8 cellular contexts compared by ENCODE assay signal in genomic region chr1:149175812-149176211, GRCh38.
DNase-seq lines count a peak whose midpoint lies in the region; ATAC-seq and TF ChIP-seq lines count a peak whose summit lies in the region.
"Not testable (repeated sequence)": the region's sequence is repeated elsewhere in the genome, so short reads cannot be mapped to it uniquely, and the experiment has no call there.

No MANE protein-coding gene starts in this region.

- CTCF ChIA-PET in Caco-2 (lab: Charles Lee); activated CD4-positive, alpha-beta memory T cell treated with anti-CD3 and anti-CD28 coated beads, Interleukin-2, amount 10 ng/mL, durations not matched to agents 7 days and 5 days (lab: Charles Lee); MCF 10A (lab: Yijun Ruan, JAX): not testable (repeated sequence)

- ATAC-seq in upper lobe of left lung (ENCODE audit: low FRiP score in 2 of 2), result not testable (repeated sequence)

- POLR2A ChIA-PET in Caco-2 (lab: Charles Lee); activated CD4-positive, alpha-beta memory T cell treated with anti-CD3 and anti-CD28 coated beads, Interleukin-2, amount 10 ng/mL, durations not matched to agents 7 days and 5 days (lab: Charles Lee); MCF 10A (lab: Yijun Ruan, JAX): not testable (repeated sequence)

- not testable (repeated sequence) for H3K27ac Mint-ChIP-seq in Caco-2 (ENCODE audit: unreplicated experiment); MCF 10A (ENCODE audit: low read depth, unreplicated experiment)
- H3K27ac Mint-ChIP-seq in activated CD4-positive, alpha-beta memory T cell treated with anti-CD3 and anti-CD28 coated beads, Interleukin-2, amount 10 ng/mL, durations not matched to agents 7 days and 5 days, result peak overlapping the region; percentile 44

- DNase-seq in Caco-2 (peak; percentile 9 to 29), upper lobe of left lung (peak in 1 of 2 donors; percentile 21)
- not testable (repeated sequence) for DNase-seq in NB4 (ENCODE audit: low read depth); MCF 10A (ENCODE audit: unreplicated experiment); cardiac muscle cell (ENCODE audit: low read depth in 1 of 2, low spot score in 1 of 2); retinal pigment epithelial cell (ENCODE audit: low read depth)
- peak; percentile 23 for DNase-seq in activated CD4-positive, alpha-beta memory T cell treated with anti-CD3 and anti-CD28 coated beads, Interleukin-2, amount 10 ng/mL, durations not matched to agents 7 days and 5 days

- not testable (repeated sequence) for H3K27me3 ChIP-seq in Caco-2 (replicated peaks; ENCODE audit: control insufficient read depth, insufficient read depth, low read length); cardiac muscle cell; mononuclear cell (ENCODE audit: insufficient read depth, low read length); upper lobe of left lung

- not testable (repeated sequence) for TF ChIP-seq CTCF in Caco-2 (IDR thresholded peaks at IDR 0.05; ENCODE audit: insufficient read depth in 1 of 2, low read depth in 1 of 2, low read length in 1 of 2, severe bottlenecking in 1 of 2, unreplicated experiment in 1 of 2); NB4 (IDR thresholded peaks at IDR 0.05; ENCODE audit: low read depth, low read length); MCF 10A (IDR thresholded peaks at IDR 0.05; ENCODE audit: unreplicated experiment); cardiac muscle cell (IDR thresholded peaks at IDR 0.05; ENCODE audit: low read depth, low read length); retinal pigment epithelial cell (conservative IDR thresholded peaks at IDR 0.05; ENCODE audit: low read depth, low read length); upper lobe of left lung (IDR thresholded peaks at IDR 0.05)

- H3K36me3 Mint-ChIP-seq in Caco-2 (ENCODE audit: insufficient read depth, unreplicated experiment); activated CD4-positive, alpha-beta memory T cell treated with anti-CD3 and anti-CD28 coated beads, Interleukin-2, amount 10 ng/mL, durations not matched to agents 7 days and 5 days (ENCODE audit: low read depth); MCF 10A (ENCODE audit: insufficient read depth, unreplicated experiment): not testable (repeated sequence)

- not testable (repeated sequence) for BruUV-seq in Caco-2 (replicated peaks; lab: Mats Ljungman, UMichigan); MCF 10A (replicated peaks; lab: Mats Ljungman, UMichigan)

- not testable (repeated sequence) for H3K4me1 Mint-ChIP-seq in Caco-2 (ENCODE audit: low read depth, unreplicated experiment); activated CD4-positive, alpha-beta memory T cell treated with anti-CD3 and anti-CD28 coated beads, Interleukin-2, amount 10 ng/mL, durations not matched to agents 7 days and 5 days; MCF 10A (ENCODE audit: insufficient read depth, unreplicated experiment)

- not testable (repeated sequence) for H3K9me3 ChIP-seq in Caco-2; cardiac muscle cell (ENCODE audit: low read depth); mononuclear cell (ENCODE audit: low read depth, low read length); upper lobe of left lung

- WGBS in upper lobe of left lung, 2 donors, result 0% methylated on average over 4 to 6 of the region's 21 CpGs

- H3K9me3 Mint-ChIP-seq in Caco-2 (ENCODE audit: unreplicated experiment); activated CD4-positive, alpha-beta memory T cell treated with anti-CD3 and anti-CD28 coated beads, Interleukin-2, amount 10 ng/mL, durations not matched to agents 7 days and 5 days; MCF 10A (ENCODE audit: unreplicated experiment): not testable (repeated sequence)

- TF ChIP-seq POLR2A in NB4 (IDR thresholded peaks at IDR 0.05; ENCODE audit: extremely low read depth, insufficient read length), result not testable (repeated sequence)
- peak in 1 of 4 donors; percentile 17 for TF ChIP-seq POLR2A in upper lobe of left lung (IDR thresholded peaks at IDR 0.05)

- H3K4me3 ChIP-seq in Caco-2 (ENCODE audit: low read depth, low read length) (peak overlapping the region; percentile 22), NB4 (ENCODE audit: low read depth, low read length) (peak overlapping the region; percentile 44), cardiac muscle cell (peak overlapping the region; percentile 56), mononuclear cell (ENCODE audit: low read length) (peak overlapping the region; percentile 32), retinal pigment epithelial cell (ENCODE audit: low read length) (peak overlapping the region; percentile 45), upper lobe of left lung (peak overlapping the region in 3 of 4 donors; percentile 42 to 53 (median 50))

- intact Hi-C loops in Caco-2 (cut with micrococcal nuclease; ENCODE audit: unreplicated experiment); MCF 10A (cut with micrococcal nuclease): not testable (repeated sequence)

- not testable (repeated sequence) for H3K27me3 Mint-ChIP-seq in Caco-2 (ENCODE audit: insufficient read depth, unreplicated experiment); activated CD4-positive, alpha-beta memory T cell treated with anti-CD3 and anti-CD28 coated beads, Interleukin-2, amount 10 ng/mL, durations not matched to agents 7 days and 5 days; MCF 10A (ENCODE audit: insufficient read depth, unreplicated experiment)

- not testable (repeated sequence) for TF ChIP-seq EP300 in upper lobe of left lung (IDR thresholded peaks at IDR 0.05)

- H3K27ac ChIP-seq in cardiac muscle cell, result not testable (repeated sequence)
- H3K27ac ChIP-seq in upper lobe of left lung, result peak overlapping the region in 3 of 4 donors; percentile 56 to 78 (median 65)

- not testable (repeated sequence) for H3K4me1 ChIP-seq in Caco-2; cardiac muscle cell (ENCODE audit: low read depth); mononuclear cell (ENCODE audit: insufficient read depth, low read length); upper lobe of left lung

- H3K4me3 Mint-ChIP-seq in Caco-2 (ENCODE audit: unreplicated experiment), result not testable (repeated sequence)
- peak overlapping the region; percentile 70 for H3K4me3 Mint-ChIP-seq in activated CD4-positive, alpha-beta memory T cell treated with anti-CD3 and anti-CD28 coated beads, Interleukin-2, amount 10 ng/mL, durations not matched to agents 7 days and 5 days
- H3K4me3 Mint-ChIP-seq in MCF 10A (ENCODE audit: unreplicated experiment), result peak overlapping the region; percentile 67

- H3K36me3 ChIP-seq in Caco-2 (ENCODE audit: control insufficient read depth, insufficient read depth, low read length); cardiac muscle cell; upper lobe of left lung: not testable (repeated sequence)
